9 cellular contexts compared by ENCODE assay signal in genomic region chr19:16074488-16075365, GRCh38. TPM values are rescaled to one million over a fixed set of nuclear protein-coding genes. Genes with fewer than 3 reads are reported as not detected.
A peak's percentile ranks its signal among the peaks of the same experiment; 100 is the strongest.
DNase-seq lines count a peak whose midpoint lies in the region; ATAC-seq and TF ChIP-seq lines count a peak whose summit lies in the region.
"Had no signal": no experiment of that assay in that cellular context is flagged by ENCODE, and none has a peak within 500 bp of the region (broad histone marks: within the 10 kb centered on the region; RNA-seq: fewer than 3 reads in every experiment).

No MANE protein-coding gene starts in this region.

- peaks cover 40% of the 10 kb centered on the region for H3K27me3 Mint-ChIP-seq in GM23338 (ENCODE audit: insufficient read depth, low read depth, poor library complexity)
- no peaks in the 10 kb centered on the region for H3K27me3 Mint-ChIP-seq in activated B cell treated with CpG ODN at 0.5 μM for 24 hours
- H3K27me3 Mint-ChIP-seq in glutamatergic neuron (ENCODE audit: unreplicated experiment), result peaks cover 17% of the 10 kb centered on the region

- H3K27ac Mint-ChIP-seq in GM23338, result peak overlapping the region; percentile 97
- peak overlapping the region; percentile 87 for H3K27ac Mint-ChIP-seq in activated B cell treated with CpG ODN at 0.5 μM for 24 hours
- H3K27ac Mint-ChIP-seq in glutamatergic neuron (ENCODE audit: unreplicated experiment), result peak overlapping the region; percentile 77

- H3F3A ChIP-seq in GM23338 (replicated peaks; ENCODE audit: low read depth), result peaks cover 15% of the 10 kb centered on the region; the same call in 1 of the 2 replicates

- no peak for ATAC-seq in GM23338
- no peak for ATAC-seq in activated B cell treated with CpG ODN at 0.5 μM for 24 hours (ENCODE audit: low read depth)
- ATAC-seq in GM19328 (IDR thresholded peaks at IDR 0.05; ENCODE audit: unreplicated experiment), result no peak

- peaks cover 9% of the 10 kb centered on the region for H3K9me3 Mint-ChIP-seq in GM23338
- no peaks in the 10 kb centered on the region for H3K9me3 Mint-ChIP-seq in activated B cell treated with CpG ODN at 0.5 μM for 24 hours
- peaks cover 10% of the 10 kb centered on the region for H3K9me3 Mint-ChIP-seq in glutamatergic neuron (ENCODE audit: unreplicated experiment)

- H3K27me3 ChIP-seq in GM23338 (ENCODE audit: insufficient read depth), result no peaks in the 10 kb centered on the region

- no peak for DNase-seq in GM23338 (ENCODE audit: low spot score)
- no peak for DNase-seq in activated B cell treated with CpG ODN at 0.5 μM for 24 hours
- DNase-seq in glutamatergic neuron, result no peak
- peak; percentile 24 for DNase-seq in stimulated activated CD8-positive, alpha-beta memory T cell treated with anti-CD3 and anti-CD28 coated beads, Interleukin-4, amount 100 ng/mL, for 48 hours
- no peak for DNase-seq in NCI-H526 treated with DMSO at 0.1 percent for 48 hours (lab: John Stamatoyannopoulos, UW)
- no peak for DNase-seq in NCI-H2171 (lab: John Stamatoyannopoulos, UW)
- no peak for DNase-seq in medulla oblongata (ENCODE audit: extremely low spot score)
- DNase-seq: NCI-H748 treated with DMSO at 0.1 percent for 48 hours had no signal

- CTCF ChIA-PET in activated B cell treated with CpG ODN at 0.5 μM for 24 hours (lab: Charles Lee), result interaction anchor here (0.5 to 3.0 kb wide), 4 partner anchors 11 to 107 kb away, joined by 3 to 9 read pairs (median 4); partner anchors contain the start of gene HSH2D

- H3K4me3 ChIP-seq in GM23338, result peak overlapping the region; percentile 90

- intact Hi-C loops in activated B cell treated with CpG ODN at 0.5 μM for 24 hours (cut with micrococcal nuclease), result loop anchor here (5.0 to 10.0 kb wide), 3 partner anchors 240 to 513 kb away; partner anchors contain the start of gene KLF2

- H2AFZ ChIP-seq in GM23338, result no peak overlapping the region

- TF ChIP-seq CTCF in GM23338 (conservative IDR thresholded peaks at IDR 0.05; ENCODE audit: low read depth in 2 of 2), result no peak
- no peak for TF ChIP-seq CTCF in activated B cell treated with CpG ODN at 0.5 μM for 24 hours (IDR thresholded peaks at IDR 0.05)
- no peak for TF ChIP-seq CTCF in glutamatergic neuron (IDR thresholded peaks at IDR 0.05; ENCODE audit: partially characterized antibody, unreplicated experiment)

- H3K36me3 ChIP-seq in GM23338 (ENCODE audit: insufficient read depth), result no peaks in the 10 kb centered on the region

- H3K4me2 ChIP-seq in GM23338, result peak overlapping the region; percentile 81

- peaks cover 26% of the 10 kb centered on the region for H3K79me2 ChIP-seq in GM23338 (replicated peaks; ENCODE audit: insufficient read depth)

- H3K4me1 Mint-ChIP-seq in GM23338 (peaks cover 29% of the 10 kb centered on the region), activated B cell treated with CpG ODN at 0.5 μM for 24 hours (peaks cover 41% of the 10 kb centered on the region), glutamatergic neuron (ENCODE audit: low read depth, unreplicated experiment) (peaks cover 15% of the 10 kb centered on the region)

- H3K36me3 Mint-ChIP-seq in GM23338 (ENCODE audit: low read depth), result peaks cover 29% of the 10 kb centered on the region
- peaks cover 18% of the 10 kb centered on the region for H3K36me3 Mint-ChIP-seq in activated B cell treated with CpG ODN at 0.5 μM for 24 hours (ENCODE audit: low read depth)
- no peaks in the 10 kb centered on the region for H3K36me3 Mint-ChIP-seq in glutamatergic neuron (ENCODE audit: unreplicated experiment)

- peaks cover 25% of the 10 kb centered on the region for H3K4me1 ChIP-seq in GM23338 (ENCODE audit: insufficient read depth)

- POLR2A ChIA-PET in activated B cell treated with CpG ODN at 0.5 μM for 24 hours (lab: Charles Lee), result interaction anchor here (0.5 to 8.1 kb wide), 13 partner anchors 8 to 1542 kb away, joined by 3 to 110 read pairs (median 6); partner anchors contain the start of genes HSH2D and RAB8A

- H3K4me3 Mint-ChIP-seq in GM23338, result peak overlapping the region; percentile 82
- peak overlapping the region; percentile 90 for H3K4me3 Mint-ChIP-seq in activated B cell treated with CpG ODN at 0.5 μM for 24 hours
- peak overlapping the region; percentile 83 for H3K4me3 Mint-ChIP-seq in glutamatergic neuron (ENCODE audit: unreplicated experiment)

- H4K20me1 ChIP-seq in GM23338 (replicated peaks; ENCODE audit: insufficient read depth), result no peaks in the 10 kb centered on the region; the same call in 1 of the 2 replicates

- peak overlapping the region; percentile 99; the same call in 1 of the 2 replicates for H3K27ac ChIP-seq in GM23338 (ENCODE audit: low read depth)

- no peaks in the 10 kb centered on the region for H3K9me2 ChIP-seq in GM23338 (ENCODE audit: insufficient read depth)

TF ChIP-seq in GM23338, 12 proteins besides CTCF, POLR2A, EP300 and RAD21 (continues in another document):
- TF ChIP-seq ZNF331 (CRISPR knock-in tag; IDR thresholded peaks at IDR 0.05; ENCODE audit: low read depth) (no peak), POLR2AphosphoS5 (IDR thresholded peaks at IDR 0.05; ENCODE audit: low read depth) (no peak), ZNF114 (CRISPR knock-in tag; IDR thresholded peaks at IDR 0.05) (no peak), CREB1 (CRISPR knock-in tag; IDR thresholded peaks at IDR 0.05; ENCODE audit: low read depth) (no peak)
- TF ChIP-seq, protein P1, sequence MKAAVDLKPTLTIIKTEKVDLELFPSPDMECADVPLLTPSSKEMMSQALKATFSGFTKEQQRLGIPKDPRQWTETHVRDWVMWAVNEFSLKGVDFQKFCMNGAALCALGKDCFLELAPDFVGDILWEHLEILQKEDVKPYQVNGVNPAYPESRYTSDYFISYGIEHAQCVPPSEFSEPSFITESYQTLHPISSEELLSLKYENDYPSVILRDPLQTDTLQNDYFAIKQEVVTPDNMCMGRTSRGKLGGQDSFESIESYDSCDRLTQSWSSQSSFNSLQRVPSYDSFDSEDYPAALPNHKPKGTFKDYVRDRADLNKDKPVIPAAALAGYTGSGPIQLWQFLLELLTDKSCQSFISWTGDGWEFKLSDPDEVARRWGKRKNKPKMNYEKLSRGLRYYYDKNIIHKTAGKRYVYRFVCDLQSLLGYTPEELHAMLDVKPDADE (IDR thresholded peaks at IDR 0.05), result no peak

RNA-seq across cellular contexts. Expression of gene TPM4, which starts 1.6 kb away (rescaled TPM):
- total RNA-seq in GM23338 (2014; rRNA removed; shearing (Covaris generic)), result 237 and 288 TPM in 2 replicates
- polyA plus RNA-seq in GM23338 (2016; fragmentation: Nextera tagmentation; extraction: Ambion mirVana), result 204 and 223 TPM in 2 replicates
- 238 and 257 TPM in 2 replicates for total RNA-seq in activated B cell treated with CpG ODN at 0.5 μM for 24 hours
- total RNA-seq in glutamatergic neuron (ENCODE audit: unreplicated experiment), result 310 TPM

RNA-seq across cellular contexts. Expression of gene RAB8A, which starts 37.0 kb away (rescaled TPM):
- 49.7 and 59.5 TPM in 2 replicates for total RNA-seq in GM23338 (2014; rRNA removed; shearing (Covaris generic))
- 48.0 and 53.1 TPM in 2 replicates for polyA plus RNA-seq in GM23338 (2016; fragmentation: Nextera tagmentation; extraction: Ambion mirVana)
- 157 and 171 TPM in 2 replicates for total RNA-seq in activated B cell treated with CpG ODN at 0.5 μM for 24 hours
- 58.9 TPM for total RNA-seq in glutamatergic neuron (ENCODE audit: unreplicated experiment)
